ENCODE assay signal across 25 cellular contexts in genomic region chr9:135029871-135030710, GRCh38. TPM values are rescaled to one million over a fixed set of nuclear protein-coding genes. Genes with fewer than 3 reads are reported as not detected.
"Had no signal": no experiment of that assay in that cellular context is flagged by ENCODE, and none has a peak within 500 bp of the region (broad histone marks: within the 10 kb centered on the region; RNA-seq: fewer than 3 reads in every experiment).

No MANE protein-coding gene starts in this region.

- H3K4me3 Mint-ChIP-seq: activated CD4-positive, alpha-beta memory T cell treated with anti-CD3 and anti-CD28 coated beads, Interleukin-2, amount 10 ng/mL, durations not matched to agents 7 days and 5 days; activated CD4-positive, alpha-beta T cell treated with anti-CD3 and anti-CD28 coated beads, Interleukin-2, amount 10 ng/mL, durations not matched to agents 7 days and 5 days; activated naive CD4-positive, alpha-beta T cell treated with anti-CD3 and anti-CD28 coated beads, Interleukin-2, amount 10 ng/mL, durations not matched to agents 7 days and 5 days; activated naive CD8-positive, alpha-beta T cell treated with anti-CD3 and anti-CD28 coated beads, Interleukin-2, amount 10 ng/mL, durations not matched to agents 7 days and 5 days; activated T-cell treated with anti-CD3 and anti-CD28 coated beads, Interleukin-2, amount 50 U/mL, for 24 hours; effector memory CD8-positive, alpha-beta T cell; naive B cell; neural progenitor cell; T-helper 1 cell treated with Interleukin-12 subunit alpha and Interleukin-12 subunit beta and Interleukin-4 antibody, amounts not matched to agents 30 μg/mL and 1 μg/mL, for 36 hours had no signal

- H3K4me3 ChIP-seq: ascending aorta, left ventricle myocardium inferior, neural progenitor cell, right lobe of liver, testis, transverse colon had no signal

- H3K27ac ChIP-seq: ascending aorta, brain microvascular endothelial cell, left ventricle myocardium inferior, neural progenitor cell, right lobe of liver, testis, transverse colon, VCaP had no signal

- H3K4me1 ChIP-seq: ascending aorta, left ventricle myocardium inferior, neural progenitor cell, right lobe of liver, testis, transverse colon had no signal

- DNase-seq: activated CD4-positive, alpha-beta memory T cell treated with anti-CD3 and anti-CD28 coated beads, Interleukin-2, amount 10 ng/mL, durations not matched to agents 7 days and 5 days; activated CD4-positive, alpha-beta T cell treated with anti-CD3 and anti-CD28 coated beads, Interleukin-2, amount 10 ng/mL, durations not matched to agents 7 days and 5 days; activated CD4-positive, CD25-positive, alpha-beta regulatory T cell treated with anti-CD3 and anti-CD28 coated beads, Interleukin-2, amount 50 U/mL, for 72 hours; activated CD8-positive, alpha-beta memory T cell treated with anti-CD3 and anti-CD28 coated beads, Interleukin-2, amount 50 U/mL, for 48 hours; activated gamma-delta T cell; activated naive CD4-positive, alpha-beta T cell treated with anti-CD3 and anti-CD28 coated beads, Interleukin-2, amount 10 ng/mL, durations not matched to agents 7 days and 5 days; activated naive CD8-positive, alpha-beta T cell treated with anti-CD3 and anti-CD28 coated beads, Interleukin-2, amount 10 ng/mL, durations not matched to agents 7 days and 5 days; activated T-cell treated with anti-CD3 and anti-CD28 coated beads, Interleukin-2, amount 50 U/mL, for 24 hours; brain microvascular endothelial cell; cortex of kidney; effector memory CD8-positive, alpha-beta T cell; erythroblast; left ventricle myocardium inferior; naive B cell; right lobe of liver; stimulated activated CD4-positive, alpha-beta T cell treated with anti-CD3 and anti-CD28 coated beads, Interleukin-2, amount 100 ng/mL, for 48 hours; stimulated activated naive CD4-positive, alpha-beta T cell treated with Interleukin-2 at 50 U/mL for 16 hours; SW 1271; T-helper 9 cell; testis; transverse colon had no signal

- ATAC-seq: effector memory CD8-positive, alpha-beta T cell had no signal

- H3K4me1 Mint-ChIP-seq: activated CD4-positive, alpha-beta memory T cell treated with anti-CD3 and anti-CD28 coated beads, Interleukin-2, amount 10 ng/mL, durations not matched to agents 7 days and 5 days; activated CD4-positive, alpha-beta T cell treated with anti-CD3 and anti-CD28 coated beads, Interleukin-2, amount 10 ng/mL, durations not matched to agents 7 days and 5 days; activated naive CD4-positive, alpha-beta T cell treated with anti-CD3 and anti-CD28 coated beads, Interleukin-2, amount 10 ng/mL, durations not matched to agents 7 days and 5 days; activated naive CD8-positive, alpha-beta T cell treated with anti-CD3 and anti-CD28 coated beads, Interleukin-2, amount 10 ng/mL, durations not matched to agents 7 days and 5 days; naive B cell had no signal

- H3K9me3 ChIP-seq: ascending aorta, right lobe of liver, testis, transverse colon had no signal

- H3K27me3 Mint-ChIP-seq: activated CD4-positive, alpha-beta memory T cell treated with anti-CD3 and anti-CD28 coated beads, Interleukin-2, amount 10 ng/mL, durations not matched to agents 7 days and 5 days; activated CD4-positive, alpha-beta T cell treated with anti-CD3 and anti-CD28 coated beads, Interleukin-2, amount 10 ng/mL, durations not matched to agents 7 days and 5 days; activated naive CD4-positive, alpha-beta T cell treated with anti-CD3 and anti-CD28 coated beads, Interleukin-2, amount 10 ng/mL, durations not matched to agents 7 days and 5 days; activated naive CD8-positive, alpha-beta T cell treated with anti-CD3 and anti-CD28 coated beads, Interleukin-2, amount 10 ng/mL, durations not matched to agents 7 days and 5 days had no signal

- H3K36me3 Mint-ChIP-seq: activated naive CD4-positive, alpha-beta T cell treated with anti-CD3 and anti-CD28 coated beads, Interleukin-2, amount 10 ng/mL, durations not matched to agents 7 days and 5 days; activated naive CD8-positive, alpha-beta T cell treated with anti-CD3 and anti-CD28 coated beads, Interleukin-2, amount 10 ng/mL, durations not matched to agents 7 days and 5 days; naive B cell; neural progenitor cell had no signal

- H3K9me3 Mint-ChIP-seq: activated CD4-positive, alpha-beta memory T cell treated with anti-CD3 and anti-CD28 coated beads, Interleukin-2, amount 10 ng/mL, durations not matched to agents 7 days and 5 days; activated CD4-positive, alpha-beta T cell treated with anti-CD3 and anti-CD28 coated beads, Interleukin-2, amount 10 ng/mL, durations not matched to agents 7 days and 5 days; activated naive CD4-positive, alpha-beta T cell treated with anti-CD3 and anti-CD28 coated beads, Interleukin-2, amount 10 ng/mL, durations not matched to agents 7 days and 5 days; activated naive CD8-positive, alpha-beta T cell treated with anti-CD3 and anti-CD28 coated beads, Interleukin-2, amount 10 ng/mL, durations not matched to agents 7 days and 5 days; activated T-cell treated with anti-CD3 and anti-CD28 coated beads, Interleukin-2, amount 50 U/mL, for 24 hours; effector memory CD8-positive, alpha-beta T cell; T-helper 1 cell treated with Interleukin-12 subunit alpha and Interleukin-12 subunit beta and Interleukin-4 antibody, amounts not matched to agents 30 μg/mL and 1 μg/mL, for 36 hours had no signal

- H3K27me3 ChIP-seq: ascending aorta, brain microvascular endothelial cell, neural progenitor cell, right lobe of liver, testis had no signal

- H3K36me3 ChIP-seq: ascending aorta, brain microvascular endothelial cell, left ventricle myocardium inferior, neural progenitor cell, right lobe of liver, transverse colon had no signal

- H3K27ac Mint-ChIP-seq: activated CD4-positive, alpha-beta memory T cell treated with anti-CD3 and anti-CD28 coated beads, Interleukin-2, amount 10 ng/mL, durations not matched to agents 7 days and 5 days; activated CD4-positive, alpha-beta T cell treated with anti-CD3 and anti-CD28 coated beads, Interleukin-2, amount 10 ng/mL, durations not matched to agents 7 days and 5 days; activated naive CD4-positive, alpha-beta T cell treated with anti-CD3 and anti-CD28 coated beads, Interleukin-2, amount 10 ng/mL, durations not matched to agents 7 days and 5 days; activated naive CD8-positive, alpha-beta T cell treated with anti-CD3 and anti-CD28 coated beads, Interleukin-2, amount 10 ng/mL, durations not matched to agents 7 days and 5 days; activated T-cell treated with anti-CD3 and anti-CD28 coated beads, Interleukin-2, amount 50 U/mL, for 24 hours; effector memory CD8-positive, alpha-beta T cell; T-helper 1 cell treated with Interleukin-12 subunit alpha and Interleukin-12 subunit beta and Interleukin-4 antibody, amounts not matched to agents 30 μg/mL and 1 μg/mL, for 36 hours had no signal

RNA-seq across cellular contexts. Expression of gene OLFM1, which starts 57.4 kb away (rescaled TPM):
- total RNA-seq: activated CD4-positive, alpha-beta memory T cell treated with anti-CD3 and anti-CD28 coated beads, Interleukin-2, amount 10 ng/mL, durations not matched to agents 7 days and 5 days; activated CD4-positive, alpha-beta T cell treated with anti-CD3 and anti-CD28 coated beads, Interleukin-2, amount 10 ng/mL, durations not matched to agents 7 days and 5 days; activated naive CD8-positive, alpha-beta T cell treated with anti-CD3 and anti-CD28 coated beads, Interleukin-2, amount 10 ng/mL, durations not matched to agents 7 days and 5 days had no signal
